Comparison of ENCODE assay signal across 22 cellular contexts in the genomic region with DNA sequence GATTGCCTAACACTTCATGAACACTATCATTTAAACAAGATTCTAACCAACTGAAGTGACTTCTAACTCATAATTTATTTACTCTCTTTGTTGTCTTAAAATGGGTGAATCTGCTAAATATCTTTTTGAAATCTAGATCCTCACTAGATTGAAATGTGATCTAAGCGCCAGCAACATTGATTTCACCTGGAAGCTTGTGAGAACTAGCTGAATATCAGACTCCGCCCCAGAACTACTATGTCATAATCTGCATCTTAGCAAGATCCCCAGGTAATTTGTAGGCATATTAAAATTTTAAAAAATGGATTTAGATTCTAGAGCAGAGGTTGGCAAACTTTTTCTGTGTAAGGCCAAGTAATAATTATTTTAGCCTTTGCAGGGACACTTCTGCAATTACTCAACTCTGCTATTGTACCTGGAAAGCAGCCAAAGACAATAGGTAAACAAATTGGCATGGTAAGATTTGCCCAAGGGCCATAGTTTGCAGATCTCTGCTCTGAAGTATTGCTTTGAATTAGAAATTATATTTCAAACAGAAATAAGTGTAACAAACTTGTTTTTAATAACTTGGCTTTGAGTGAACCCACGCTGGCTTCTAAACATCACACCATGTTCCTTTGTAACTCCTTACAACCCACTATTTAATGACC.
DNase-seq lines count a peak whose midpoint lies in the region; ATAC-seq and TF ChIP-seq lines count a peak whose summit lies in the region.
"Had no signal": no experiment of that assay in that cellular context is flagged by ENCODE, and none has a peak within 500 bp of the region (broad histone marks: within the 10 kb centered on the region; RNA-seq: fewer than 3 reads in every experiment).

No MANE protein-coding gene starts in this region.

- ATAC-seq in omental fat pad (ENCODE audit: low FRiP score) (no peak), foreskin keratinocyte (no peak)
- ATAC-seq: activated T-cell treated with anti-CD3 and anti-CD28 coated beads, Interleukin-2, amount 50 U/mL, for 72 hours; esophagus mucosa had no signal

- no peak overlapping the region for H3K9ac ChIP-seq in GM23248

- TF ChIP-seq CTCF in VCaP (conservative IDR thresholded peaks at IDR 0.05) = no peak
- TF ChIP-seq CTCF in omental fat pad (IDR thresholded peaks at IDR 0.05) = no peak
- no peak for TF ChIP-seq CTCF in foreskin keratinocyte (conservative IDR thresholded peaks at IDR 0.05)

- DNase-seq in GM23248 = peak; percentile 14
- peak; percentile 12 for DNase-seq in kidney glomerular epithelial cell (lab: John Stamatoyannopoulos, UW)
- DNase-seq in omental fat pad (ENCODE audit: low spot score) = no peak
- no peak for DNase-seq in stimulated activated CD4-positive, alpha-beta T cell treated with anti-CD3 and anti-CD28 coated beads, Interleukin-1b, Interleukin-23, amount 100 ng/mL, for 48 hours
- no peak for DNase-seq in substantia nigra (lab: John Stamatoyannopoulos, UW)
- no peak for DNase-seq in foreskin keratinocyte
- DNase-seq: activated CD4-positive, alpha-beta memory T cell treated with anti-CD3 and anti-CD28 coated beads, Interleukin-2, amount 10 ng/mL, durations not matched to agents 7 days and 5 days; activated T-cell treated with anti-CD3 and anti-CD28 coated beads, Interleukin-2, amount 50 U/mL, for 72 hours; dorsolateral prefrontal cortex; immature natural killer cell; Karpas-422; NCI-H1694; NCI-H510A; ovary; stimulated activated CD4-positive, alpha-beta T cell treated with anti-CD3 and anti-CD28 coated beads, Interleukin-2, amount 100 ng/mL, for 48 hours; stomach; T-helper 1 cell; WERI-Rb-1 had no signal

- H3K9me2 ChIP-seq in GM23248 (ENCODE audit: insufficient read depth) = no peaks in the 10 kb centered on the region

- H3K4me3 ChIP-seq in ACC112 (ENCODE audit: low read depth, low read length) (no peak overlapping the region), GM23248 (no peak overlapping the region)
- H3K4me3 ChIP-seq: dorsolateral prefrontal cortex, ovary, stomach had no signal

- H3K27ac ChIP-seq in ACC112 (ENCODE audit: low read depth, low read length) = peak overlapping the region; percentile 3; the same call in 1 of the 2 replicates
- no peak overlapping the region for H3K27ac ChIP-seq in GM23248
- peak overlapping the region; percentile 60 for H3K27ac ChIP-seq in VCaP
- no peak overlapping the region for H3K27ac ChIP-seq in substantia nigra (ENCODE audit: low read depth, low read length, poor library complexity, severe bottlenecking)
- no peak overlapping the region for H3K27ac ChIP-seq in foreskin keratinocyte
- H3K27ac ChIP-seq: dorsolateral prefrontal cortex, ovary, WERI-Rb-1 had no signal

- no peak overlapping the region for H3K4me2 ChIP-seq in GM23248 (ENCODE audit: unreplicated experiment)

- no peaks in the 10 kb centered on the region for H3K9me3 ChIP-seq in GM23248 (ENCODE audit: low read depth)
- H3K9me3 ChIP-seq: Caco-2, ovary, stomach had no signal

- H3K4me1 ChIP-seq in ACC112 (ENCODE audit: control insufficient read depth, insufficient read depth, low read length, unreplicated experiment) (peaks cover 47% of the 10 kb centered on the region), GM23248 (ENCODE audit: insufficient read depth) (peaks cover 32% of the 10 kb centered on the region), foreskin keratinocyte (peaks cover 3% of the 10 kb centered on the region)

- 78% methylated on average over 3 of the region's 3 CpGs for WGBS in GM23248 (ENCODE audit: low coverage in 1 of 2, low lambda C conversion rate in 2 of 2, missing lambda C conversion rate in 2 of 2), 2 experiments

- H3K79me2 ChIP-seq in ACC112 (ENCODE audit: control insufficient read depth, insufficient read depth, low read length, unreplicated experiment) = no peaks in the 10 kb centered on the region
- no peaks in the 10 kb centered on the region for H3K79me2 ChIP-seq in GM23248 (ENCODE audit: insufficient read depth)

- H3K36me3 ChIP-seq in ACC112 (ENCODE audit: insufficient read depth, low read length) (no peaks in the 10 kb centered on the region), GM23248 (ENCODE audit: low read depth) (no peaks in the 10 kb centered on the region)
- H3K36me3 ChIP-seq: ovary, stomach, WERI-Rb-1 had no signal

- in situ Hi-C loops in GM23248 (cut with MboI) = loop anchor here (10.0 to 25.0 kb wide), 2 partner anchors 579 to 751 kb away; no protein-coding TSS in a partner anchor

- H4K20me1 ChIP-seq in GM23248 (ENCODE audit: insufficient read depth) = no peaks in the 10 kb centered on the region

- H2AFZ ChIP-seq in ACC112 (ENCODE audit: low read length, unreplicated experiment) (no peak overlapping the region), GM23248 (no peak overlapping the region)

- H3K27me3 ChIP-seq in ACC112 (ENCODE audit: insufficient read depth, low read length) (no peaks in the 10 kb centered on the region), GM23248 (replicated peaks; ENCODE audit: insufficient read depth) (no peaks in the 10 kb centered on the region), foreskin keratinocyte (no peaks in the 10 kb centered on the region)
- H3K27me3 ChIP-seq: dorsolateral prefrontal cortex, ovary, stomach had no signal

- peaks cover 13% of the 10 kb centered on the region for H3F3A ChIP-seq in GM23248 (ENCODE audit: insufficient read depth)

Comparison
In these comparisons a context has a peak if more than half of its experiments do, and no peak if none do; other contexts are left out.
1. H3K27ac ChIP-seq: peak in ACC112 (single experiment) and VCaP (single experiment); none in GM23248 (single experiment), substantia nigra (single experiment) and foreskin keratinocyte (single experiment).
2. DNase-seq: peak in GM23248 (single experiment) and kidney glomerular epithelial cell (single experiment); none in omental fat pad (single experiment), stimulated activated CD4-positive, alpha-beta T cell treated with anti-CD3 and anti-CD28 coated beads, Interleukin-1b, Interleukin-23, amount 100 ng/mL, for 48 hours (single experiment), substantia nigra (0 of 49) and foreskin keratinocyte (0 of 2).